19 cellular contexts compared by ENCODE assay signal in the genomic region with DNA sequence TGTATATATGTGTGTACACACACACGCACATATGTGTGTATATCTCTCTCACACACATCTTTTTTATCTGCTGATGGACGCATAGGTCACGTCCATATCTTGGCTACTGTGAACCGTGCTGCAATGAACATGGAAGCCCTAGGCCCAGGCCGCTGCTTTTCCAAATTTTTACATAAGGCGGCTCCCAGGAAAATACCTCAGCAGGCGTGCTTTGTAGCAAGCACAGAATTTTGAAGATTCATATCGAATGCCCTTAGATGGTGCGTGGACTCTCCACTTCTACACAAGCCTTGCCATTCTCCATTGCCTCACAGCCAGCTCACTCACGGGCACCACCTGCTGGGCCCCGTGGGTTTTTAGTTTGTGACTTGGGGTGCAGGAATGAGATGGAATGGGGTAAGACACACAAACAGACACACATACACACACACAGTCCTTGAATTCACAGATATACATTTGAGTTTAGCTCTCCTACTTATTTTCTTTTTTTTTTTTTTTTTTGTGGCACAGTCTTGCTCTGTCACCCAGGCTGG. TPM values are rescaled to one million over a fixed set of nuclear protein-coding genes. Genes with fewer than 3 reads are reported as not detected.
DNase-seq lines count a peak whose midpoint lies in the region; ATAC-seq and TF ChIP-seq lines count a peak whose summit lies in the region.
"Had no signal": no experiment of that assay in that cellular context is flagged by ENCODE, and none has a peak within 500 bp of the region (broad histone marks: within the 10 kb centered on the region; RNA-seq: fewer than 3 reads in every experiment).

No MANE protein-coding gene starts in this region.

- H3K4me3 ChIP-seq in SK-N-SH (ENCODE audit: low read depth in 2 of 2, low read length in 1 of 2), result no peak overlapping the region
- H3K4me3 ChIP-seq in left lung, result no peak overlapping the region
- H3K4me3 ChIP-seq in dorsolateral prefrontal cortex, result no peak overlapping the region
- H3K4me3 ChIP-seq: Peyer's patch had no signal

- no peak overlapping the region for H3K27ac ChIP-seq in SK-N-SH (ENCODE audit: low read depth in 2 of 2, low read length in 1 of 2)
- no peak overlapping the region for H3K27ac ChIP-seq in left lung
- H3K27ac ChIP-seq in dorsolateral prefrontal cortex, result no peak overlapping the region
- H3K27ac ChIP-seq: KMS-11, Peyer's patch had no signal

- POLR2A ChIA-PET in SK-N-SH (lab: Yijun Ruan, JAX), result no interaction called here

- no peaks in the 10 kb centered on the region for H3F3A ChIP-seq in SK-N-SH (replicated peaks; ENCODE audit: insufficient read depth)

- H3K9ac ChIP-seq in SK-N-SH, result no peak overlapping the region
- H3K9ac ChIP-seq: KMS-11 had no signal

- H3K4me1 ChIP-seq in SK-N-SH (ENCODE audit: control insufficient read depth in 1 of 2, insufficient read depth in 2 of 2, low read depth in 1 of 2, low read length in 1 of 2) (no peaks in the 10 kb centered on the region), left lung (no peaks in the 10 kb centered on the region)
- H3K4me1 ChIP-seq: Peyer's patch had no signal

- DNase-seq in SK-N-SH (no peak), M059J (ENCODE audit: low read depth) (peak; percentile 5), RPMI8226 (peak; percentile 28), left lung (no peak), COR-L47 (lab: John Stamatoyannopoulos, UW) (no peak), dorsolateral prefrontal cortex (no peak)
- DNase-seq: C1 segment of cervical spinal cord, DMS53, NCI-H1048, NCI-H146, NCI-H226, NCI-H526 treated with DMSO at 0.1 percent for 48 hours, Peyer's patch, SIG-M5, T-helper 9 cell had no signal

- no peak for TF ChIP-seq EP300 in SK-N-SH (IDR thresholded peaks at IDR 0.05; ENCODE audit: borderline replicate concordance in 1 of 2, low read depth in 1 of 2, low read length in 1 of 2)

- intact Hi-C loops in left lung (cut with DNase I), result no loop called here
- intact Hi-C loops in dorsolateral prefrontal cortex (cut with DNase I), result no loop called here

- no peak overlapping the region for H3K4me2 ChIP-seq in SK-N-SH
- H3K4me2 ChIP-seq: KMS-11 had no signal

- 68% methylated on average over 11 of the region's 11 CpGs for WGBS in SK-N-SH (ENCODE audit: low lambda C conversion rate)

- no peaks in the 10 kb centered on the region for H3K36me3 ChIP-seq in SK-N-SH (replicated peaks in 1 of 2; ENCODE audit: control insufficient read depth in 1 of 2, insufficient read depth in 2 of 2, low read length in 1 of 2)
- no peaks in the 10 kb centered on the region for H3K36me3 ChIP-seq in left lung
- H3K36me3 ChIP-seq: Peyer's patch had no signal

- no peaks in the 10 kb centered on the region for H3K9me2 ChIP-seq in SK-N-SH

- ATAC-seq in SK-N-SH treated with all-trans-retinoic acid at 6 μM for 48 hours (no peak), left lung (no peak), HG03442 (IDR thresholded peaks at IDR 0.05; ENCODE audit: unreplicated experiment) (no peak)

- no peaks in the 10 kb centered on the region for H3K79me2 ChIP-seq in SK-N-SH (ENCODE audit: insufficient read depth)

- no peaks in the 10 kb centered on the region for H4K20me1 ChIP-seq in SK-N-SH (ENCODE audit: insufficient read depth)

- no peaks in the 10 kb centered on the region for H3K27me3 ChIP-seq in SK-N-SH (ENCODE audit: insufficient read depth)
- H3K27me3 ChIP-seq in left lung, result no peaks in the 10 kb centered on the region
- no peaks in the 10 kb centered on the region for H3K27me3 ChIP-seq in dorsolateral prefrontal cortex
- H3K27me3 ChIP-seq: Peyer's patch had no signal

- no peak for TF ChIP-seq RAD21 in SK-N-SH (IDR thresholded peaks at IDR 0.05; ENCODE audit: low read length)

- H3K9me3 ChIP-seq in SK-N-SH, result no peaks in the 10 kb centered on the region
- peaks cover 0 to 12% of the 10 kb centered on the region in 2 donors for H3K9me3 ChIP-seq in left lung
- H3K9me3 ChIP-seq: Peyer's patch had no signal

- TF ChIP-seq CTCF in SK-N-SH (IDR thresholded peaks at IDR 0.05) (peak; percentile 18; the same call in 1 of the 2 replicates), left lung (IDR thresholded peaks at IDR 0.05) (no peak), dorsolateral prefrontal cortex (IDR thresholded peaks at IDR 0.05 in 54 of 56, conservative IDR thresholded peaks at IDR 0.05 in 2 of 56; ENCODE audit: low read depth in 1 of 56, partially characterized antibody in 56 of 56) (no peak)

- CTCF ChIA-PET in SK-N-SH (lab: Yijun Ruan, JAX), result no interaction called here

- H2AFZ ChIP-seq in SK-N-SH (ENCODE audit: low read depth), result no peak overlapping the region

TF ChIP-seq in SK-N-SH, 30 proteins besides CTCF, POLR2A, EP300 and RAD21:
- TF ChIP-seq GATA2 (CRISPR knock-in tag; IDR thresholded peaks at IDR 0.05) (no peak), FOXM1 (IDR thresholded peaks at IDR 0.05; ENCODE audit: low read depth) (no peak), IRF3 (IDR thresholded peaks at IDR 0.05; ENCODE audit: low read depth, low read length) (no peak), TEAD4 (IDR thresholded peaks at IDR 0.05; ENCODE audit: borderline replicate concordance, insufficient read depth) (no peak), EZH2phosphoT487 (IDR thresholded peaks at IDR 0.05; ENCODE audit: borderline replicate concordance, low read depth) (no peak)

TF ChIP-seq in SK-N-SH treated with all-trans-retinoic acid at 6 μM for 48 hours, 23 proteins besides CTCF, POLR2A, EP300 and RAD21:
- TF ChIP-seq ZFP3 (CRISPR knock-in tag; IDR thresholded peaks at IDR 0.05) (no peak), ZC3H10 (CRISPR knock-in tag; IDR thresholded peaks at IDR 0.05) (no peak), OSR1 (CRISPR knock-in tag; IDR thresholded peaks at IDR 0.05) (no peak)
- TF ChIP-seq, protein P1, sequence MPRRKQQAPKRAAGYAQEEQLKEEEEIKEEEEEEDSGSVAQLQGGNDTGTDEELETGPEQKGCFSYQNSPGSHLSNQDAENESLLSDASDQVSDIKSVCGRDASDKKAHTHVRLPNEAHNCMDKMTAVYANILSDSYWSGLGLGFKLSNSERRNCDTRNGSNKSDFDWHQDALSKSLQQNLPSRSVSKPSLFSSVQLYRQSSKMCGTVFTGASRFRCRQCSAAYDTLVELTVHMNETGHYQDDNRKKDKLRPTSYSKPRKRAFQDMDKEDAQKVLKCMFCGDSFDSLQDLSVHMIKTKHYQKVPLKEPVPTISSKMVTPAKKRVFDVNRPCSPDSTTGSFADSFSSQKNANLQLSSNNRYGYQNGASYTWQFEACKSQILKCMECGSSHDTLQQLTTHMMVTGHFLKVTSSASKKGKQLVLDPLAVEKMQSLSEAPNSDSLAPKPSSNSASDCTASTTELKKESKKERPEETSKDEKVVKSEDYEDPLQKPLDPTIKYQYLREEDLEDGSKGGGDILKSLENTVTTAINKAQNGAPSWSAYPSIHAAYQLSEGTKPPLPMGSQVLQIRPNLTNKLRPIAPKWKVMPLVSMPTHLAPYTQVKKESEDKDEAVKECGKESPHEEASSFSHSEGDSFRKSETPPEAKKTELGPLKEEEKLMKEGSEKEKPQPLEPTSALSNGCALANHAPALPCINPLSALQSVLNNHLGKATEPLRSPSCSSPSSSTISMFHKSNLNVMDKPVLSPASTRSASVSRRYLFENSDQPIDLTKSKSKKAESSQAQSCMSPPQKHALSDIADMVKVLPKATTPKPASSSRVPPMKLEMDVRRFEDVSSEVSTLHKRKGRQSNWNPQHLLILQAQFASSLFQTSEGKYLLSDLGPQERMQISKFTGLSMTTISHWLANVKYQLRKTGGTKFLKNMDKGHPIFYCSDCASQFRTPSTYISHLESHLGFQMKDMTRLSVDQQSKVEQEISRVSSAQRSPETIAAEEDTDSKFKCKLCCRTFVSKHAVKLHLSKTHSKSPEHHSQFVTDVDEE (CRISPR knock-in tag; IDR thresholded peaks at IDR 0.05), result no peak

RNA-seq across cellular contexts. Expression of gene RNF32, which starts 57.9 kb away (rescaled TPM):
- polyA plus RNA-seq in SK-N-SH (2012; rRNA removed), result 2.2 and 2.3 TPM in 2 replicates
- 2.3 and 3.3 TPM in 2 replicates for polyA plus RNA-seq in SK-N-SH (2012; cell fraction: cytosol; rRNA removed)
- polyA plus RNA-seq in SK-N-SH (2012; cell fraction: nucleus; rRNA removed), result 1.6 and 3.3 TPM in 2 replicates
- total RNA-seq in M059J (2014; rRNA removed; shearing (Covaris generic)), result 0.47 TPM in 1 of 2 replicates, not detected in the other
- 1 to 10 TPM in 1 of 2 donors, under 1 TPM in 1; 0.85 to 2.0 TPM for total RNA-seq in left lung
- total RNA-seq in dorsolateral prefrontal cortex, result 1 to 10 TPM in 118 of 120 experiments, under 1 TPM in 2; 0.48 to 8.9 (median 2.9) TPM
- total RNA-seq: A172 had no signal

Comparison
In these comparisons a context has a peak if more than half of its experiments do, and no peak if none do; other contexts are left out.
1. DNase-seq: peak in M059J (single experiment) and RPMI8226 (single experiment); none in SK-N-SH (single experiment), left lung (0 of 2), COR-L47 (single experiment) and dorsolateral prefrontal cortex (0 of 10).